11 cellular contexts compared by ENCODE assay signal in the genomic region with DNA sequence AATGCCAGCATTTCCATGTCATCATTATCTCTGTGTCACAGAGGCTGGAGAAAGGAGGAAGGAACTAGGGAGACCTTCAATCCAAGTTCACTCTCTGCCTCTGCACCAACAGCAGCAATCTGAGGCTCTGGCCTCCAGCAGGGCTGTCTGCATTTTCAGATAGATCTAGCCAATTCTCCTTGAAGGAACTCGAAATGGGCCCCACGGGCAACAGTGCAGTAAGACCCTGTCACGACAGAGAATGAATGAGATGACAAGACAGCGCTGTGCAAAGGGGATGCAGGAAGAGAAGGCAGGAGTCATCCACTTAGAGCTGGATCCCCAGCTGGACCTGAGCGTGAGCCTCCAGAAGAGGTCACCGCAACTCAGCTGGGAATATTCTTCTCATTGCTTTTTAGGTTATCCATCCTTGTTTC.
DNase-seq lines count a peak whose midpoint lies in the region; ATAC-seq and TF ChIP-seq lines count a peak whose summit lies in the region.
"Had no signal": no experiment of that assay in that cellular context is flagged by ENCODE, and none has a peak within 500 bp of the region (broad histone marks: within the 10 kb centered on the region; RNA-seq: fewer than 3 reads in every experiment).

No MANE protein-coding gene starts in this region.

- no peak overlapping the region for H2AFZ ChIP-seq in neuronal stem cell (ENCODE audit: low read length)

- no peak overlapping the region for H2AK5ac ChIP-seq in neuronal stem cell (ENCODE audit: low read depth, low read length)

- POLR2A ChIA-PET in Panc1 (lab: Charles Lee): interaction anchor here (0.7 kb wide), 1 partner anchor 296 kb away, joined by 6 read pairs; no protein-coding TSS in a partner anchor

- H3K4me2 ChIP-seq in neuronal stem cell (ENCODE audit: insufficient read depth, low read length, poor library complexity, severe bottlenecking): no peak overlapping the region
- H3K4me2 ChIP-seq: KMS-11 had no signal

- no peak overlapping the region for H4K8ac ChIP-seq in neuronal stem cell (ENCODE audit: low read depth, low read length)

- no peaks in the 10 kb centered on the region; the same call in 1 of the 2 replicates for H3K27me3 ChIP-seq in Panc1 (ENCODE audit: control insufficient read depth, insufficient read depth, low read length)
- peaks cover 0 to 41% (median 0%) of the 10 kb centered on the region in 3 experiments for H3K27me3 ChIP-seq in neuronal stem cell (ENCODE audit: control insufficient read depth in 3 of 3, insufficient read depth in 3 of 3, low read depth in 1 of 3, low read length in 3 of 3)

- H3K36me3 ChIP-seq in Panc1 (ENCODE audit: control insufficient read depth, insufficient read depth, low read length): no peaks in the 10 kb centered on the region
- no peaks in the 10 kb centered on the region for H3K36me3 ChIP-seq in neuronal stem cell (replicated peaks in 1 of 2; ENCODE audit: control insufficient read depth in 2 of 2, insufficient read depth in 2 of 2, low read length in 2 of 2)

- H3K14ac ChIP-seq in neuronal stem cell (ENCODE audit: low read length): no peak overlapping the region

- TF ChIP-seq CTCF in Panc1 (IDR thresholded peaks at IDR 0.05) (peak; percentile 13; the same call in 1 of the 2 replicates), fibroblast of mammary gland (conservative IDR thresholded peaks at IDR 0.05; ENCODE audit: control insufficient read depth, insufficient read depth, low read depth, low read length) (peak; percentile 34), nephron progenitor cell (IDR thresholded peaks at IDR 0.05) (no peak)

- no peak overlapping the region for H3K23ac ChIP-seq in neuronal stem cell (ENCODE audit: low read depth, low read length, poor library complexity)

- peaks cover 95% of the 10 kb centered on the region for H3K4me1 Mint-ChIP-seq in nephron progenitor cell

- DNase-seq in DMS153 (lab: John Stamatoyannopoulos, UW) (peak; percentile 10), Panc1 (ENCODE audit: low read depth, low spot score) (no peak), fibroblast of mammary gland (ENCODE audit: low read depth) (peak; percentile 46), nephron progenitor cell (peak; percentile 19), COLO829 (ENCODE audit: low spot score) (no peak), neuronal stem cell (ENCODE audit: low spot score) (no peak)
- DNase-seq: GOT3, SHP77 had no signal

- no peaks in the 10 kb centered on the region for H3K9me3 Mint-ChIP-seq in nephron progenitor cell

- no peak overlapping the region for H3K27ac ChIP-seq in Panc1 (ENCODE audit: low read length)
- no peak overlapping the region for H3K27ac ChIP-seq in neuronal stem cell (replicated peaks; ENCODE audit: low read length)
- H3K27ac ChIP-seq: KMS-11 had no signal

- H4K91ac ChIP-seq in neuronal stem cell (ENCODE audit: low read depth, low read length, poor library complexity): no peak overlapping the region

- no peak overlapping the region for H3K4ac ChIP-seq in neuronal stem cell (ENCODE audit: low read length)

- H3K4me3 Mint-ChIP-seq in nephron progenitor cell: peak overlapping the region; percentile 63

- peaks cover 3% of the 10 kb centered on the region for H3K27me3 Mint-ChIP-seq in nephron progenitor cell (ENCODE audit: low read depth, poor library complexity)

- H3K79me1 ChIP-seq in neuronal stem cell (ENCODE audit: low read depth, low read length): no peaks in the 10 kb centered on the region

- peaks cover 12% of the 10 kb centered on the region for H3K36me3 Mint-ChIP-seq in nephron progenitor cell (ENCODE audit: low read depth)

- H3K9me3 ChIP-seq in Panc1 (ENCODE audit: control insufficient read depth, insufficient read depth, low read depth, low read length): no peaks in the 10 kb centered on the region
- H3K9me3 ChIP-seq in neuronal stem cell (replicated peaks in 1 of 2; ENCODE audit: control insufficient read depth in 2 of 2, insufficient read depth in 1 of 2, low read depth in 1 of 2, low read length in 2 of 2): no peaks in the 10 kb centered on the region

- CTCF ChIA-PET in Panc1 (lab: Charles Lee): no interaction called here

- no TSS peak for BruUV-seq in Panc1 (replicated peaks; lab: Mats Ljungman, UMichigan)

- H2BK120ac ChIP-seq in neuronal stem cell (ENCODE audit: low read depth, low read length): no peak overlapping the region

- in situ Hi-C loops in Panc1 (cut with HindIII; ENCODE audit: low pct_unique_long_range_greater_than_20kb, low sequenced_read_pairs): no loop called here

- no peak overlapping the region for H3K9ac ChIP-seq in neuronal stem cell (ENCODE audit: low read depth, low read length, poor library complexity)
- H3K9ac ChIP-seq: KMS-11 had no signal

- WGBS in neuronal stem cell (ENCODE audit: extremely low coverage in 2 of 2, insufficient read length in 2 of 2, insufficient replicate concordance in 1 of 2), 2 donors: no CpG with 5 or more reads among the region's 6 CpGs

- H3K4me3 ChIP-seq in Panc1 (ENCODE audit: low read depth in 2 of 2, low read length in 2 of 2) (no peak overlapping the region), fibroblast of mammary gland (ENCODE audit: control insufficient read depth, low read depth, low read length) (no peak overlapping the region), neuronal stem cell (ENCODE audit: low read length in 2 of 2) (no peak overlapping the region)

- H2BK12ac ChIP-seq in neuronal stem cell (ENCODE audit: low read length): no peak overlapping the region

- no peak overlapping the region for H2BK5ac ChIP-seq in neuronal stem cell (ENCODE audit: low read length)

- intact Hi-C loops in Panc1 (cut with micrococcal nuclease; ENCODE audit: unreplicated experiment): no loop called here

- ATAC-seq in Panc1 (no peak), HG03342 (IDR thresholded peaks at IDR 0.05; ENCODE audit: unreplicated experiment) (no peak), GM21526 (IDR thresholded peaks at IDR 0.05; ENCODE audit: low FRiP score, unreplicated experiment) (no peak)

- H3K4me1 ChIP-seq in Panc1 (ENCODE audit: control insufficient read depth, insufficient read depth, low read length) (no peaks in the 10 kb centered on the region), neuronal stem cell (ENCODE audit: control insufficient read depth in 2 of 2, insufficient read depth in 1 of 2, low read depth in 1 of 2, low read length in 2 of 2) (peaks cover 0 to 5% of the 10 kb centered on the region in 2 donors)

- H3K27ac Mint-ChIP-seq in nephron progenitor cell: peak overlapping the region; percentile 99

- no peak overlapping the region for H3K18ac ChIP-seq in neuronal stem cell (ENCODE audit: low read length)

- H2BK15ac ChIP-seq in neuronal stem cell (ENCODE audit: low read length): no peak overlapping the region

Comparison
In these comparisons a context has a peak if more than half of its experiments do, and no peak if none do; other contexts are left out.
1. DNase-seq: peak in DMS153 (single experiment), fibroblast of mammary gland (single experiment) and nephron progenitor cell (single experiment); none in Panc1 (single experiment), COLO829 (single experiment) and neuronal stem cell (single experiment).